ENCODE assay signal across 2 cellular contexts in genomic region chr1:26028490-26028980, GRCh38.
TF ChIP-seq lines count a peak whose summit lies in the region.

No MANE protein-coding gene starts in this region.

TF ChIP-seq in K562, 482 proteins besides CTCF, POLR2A, EP300 and RAD21:
- TF ChIP-seq KDM1A (IDR thresholded peaks at IDR 0.05) (peak; percentile 70 to 87), RCOR1 (IDR thresholded peaks at IDR 0.05; ENCODE audit: borderline replicate concordance in 1 of 2, low read depth in 2 of 2, low read length in 2 of 2) (peak in 1 of 2 experiments; percentile 47; a peak in 1 of 4 replicates), PHF20 (IDR thresholded peaks at IDR 0.05; ENCODE audit: partially characterized antibody) (peak; percentile 48), MCM2 (IDR thresholded peaks at IDR 0.05; ENCODE audit: low read depth) (no peak), BCOR (IDR thresholded peaks at IDR 0.05) (peak; percentile 91), SAFB2 (IDR thresholded peaks at IDR 0.05; ENCODE audit: borderline replicate concordance, low read depth, low read length, severe bottlenecking) (no peak), ADNP (tag; IDR thresholded peaks at IDR 0.05) (peak; percentile 51; the same call in 1 of the 2 replicates), CBX1 (IDR thresholded peaks at IDR 0.05; ENCODE audit: low read depth) (0 out of 2 replicates have a peak, but pooled peaks have one; percentile 56), HDAC2 (IDR thresholded peaks at IDR 0.05) (peak; percentile 46; the same call in 1 of the 2 replicates), RBM25 (IDR thresholded peaks at IDR 0.05; ENCODE audit: low read depth, low read length, severe bottlenecking) (peak; percentile 62), ZNF143 (CRISPR knock-in tag; IDR thresholded peaks at IDR 0.05) (no peak)

TF ChIP-seq in GM12891, 5 proteins besides CTCF, POLR2A, EP300 and RAD21:
- no peak for TF ChIP-seq TAF1 (IDR thresholded peaks at IDR 0.05; ENCODE audit: low read depth, low read length)
- no peak for TF ChIP-seq PAX5 (IDR thresholded peaks at IDR 0.05; ENCODE audit: insufficient read depth, low read length, severe bottlenecking)
- TF ChIP-seq SPI1 (IDR thresholded peaks at IDR 0.05; ENCODE audit: low read depth, low read length): no peak
- no peak for TF ChIP-seq POLR2AphosphoS5 (IDR thresholded peaks at IDR 0.05; ENCODE audit: low read depth, low read length)
- no peak for TF ChIP-seq POU2F2 (IDR thresholded peaks at IDR 0.05; ENCODE audit: low read depth, low read length)
